24 cellular contexts compared by ENCODE assay signal in genomic region chr3:21717272-21717671, GRCh38. TPM values are rescaled to one million over a fixed set of nuclear protein-coding genes. Genes with fewer than 3 reads are reported as not detected.
"Had no signal": no experiment of that assay in that cellular context is flagged by ENCODE, and none has a peak within 500 bp of the region (broad histone marks: within the 10 kb centered on the region; RNA-seq: fewer than 3 reads in every experiment).

No MANE protein-coding gene starts in this region.

- H3K27me3 ChIP-seq: adrenal gland, cardiac muscle cell, colonic mucosa, dorsolateral prefrontal cortex, heart right ventricle, pancreas, right atrium auricular region, spleen had no signal

- H3K36me3 ChIP-seq: adrenal gland, cardiac muscle cell, colonic mucosa, pancreas, right atrium auricular region, spleen had no signal

- H3K9me3 ChIP-seq: adrenal gland, colonic mucosa, pancreas, right atrium auricular region had no signal

- H3K4me3 ChIP-seq: adrenal gland, cardiac muscle cell, colonic mucosa, dorsolateral prefrontal cortex, heart right ventricle, pancreas, right atrium auricular region, spleen had no signal

- H3K27ac ChIP-seq: adrenal gland, cardiac muscle cell, colonic mucosa, dorsolateral prefrontal cortex, heart right ventricle, pancreas, right atrium auricular region, spleen had no signal

- DNase-seq: activated B cell treated with CpG ODN at 0.5 μM for 24 hours; activated CD4-positive, alpha-beta T cell treated with anti-CD3 and anti-CD28 coated beads for 36 hours; activated CD8-positive, alpha-beta memory T cell treated with anti-CD3 and anti-CD28 coated beads for 24 hours; activated effector memory CD4-positive, alpha-beta T cell treated with anti-CD3 and anti-CD28 coated beads, Interleukin-2, amount 50 U/mL, for 16 hours; activated naive CD4-positive, alpha-beta T cell treated with anti-CD3 and anti-CD28 coated beads for 36 hours; activated naive CD8-positive, alpha-beta T cell treated with anti-CD3 and anti-CD28 coated beads for 36 hours; activated T-cell treated with anti-CD3 and anti-CD28 coated beads, Interleukin-2, amount 50 U/mL, for 1 hour; adrenal gland; cerebellar nuclear complex; colonic mucosa; dorsolateral prefrontal cortex; effector memory CD4-positive, alpha-beta T cell; foreskin melanocyte; heart right ventricle; naive thymus-derived CD8-positive, alpha-beta T cell; nucleus accumbens; pancreas; spleen; stimulated activated naive CD4-positive, alpha-beta T cell; T-helper 1 cell had no signal

- ATAC-seq: activated CD4-positive, alpha-beta T cell treated with anti-CD3 and anti-CD28 coated beads for 36 hours; naive thymus-derived CD8-positive, alpha-beta T cell; pancreas had no signal

- H3K4me1 ChIP-seq: adrenal gland, colonic mucosa, pancreas, right atrium auricular region, spleen had no signal

RNA-seq across cellular contexts. Expression of gene ZNF385D, which starts 33.7 kb away (rescaled TPM):
- total RNA-seq: activated B cell treated with CpG ODN at 0.5 μM for 24 hours; activated CD4-positive, alpha-beta T cell treated with anti-CD3 and anti-CD28 coated beads for 36 hours; activated naive CD4-positive, alpha-beta T cell treated with anti-CD3 and anti-CD28 coated beads for 36 hours; activated naive CD8-positive, alpha-beta T cell treated with anti-CD3 and anti-CD28 coated beads for 36 hours; activated T-helper 1 cell treated with anti-CD3 and anti-CD28 coated beads, Interleukin-12 subunit alpha, Interleukin-12 subunit beta, Interleukin-2, Interleukin-4 antibody, amounts not matched to agents 30 ng/mL and 10 ng/mL and 1 ng/mL, durations not matched to agents 14 hours and 24 hours and 36 hours; kidney epithelial cell; naive thymus-derived CD8-positive, alpha-beta T cell had no signal
- polyA plus RNA-seq: naive thymus-derived CD8-positive, alpha-beta T cell had no signal
